Comparison of ENCODE assay signal across 28 cellular contexts in the genomic region with DNA sequence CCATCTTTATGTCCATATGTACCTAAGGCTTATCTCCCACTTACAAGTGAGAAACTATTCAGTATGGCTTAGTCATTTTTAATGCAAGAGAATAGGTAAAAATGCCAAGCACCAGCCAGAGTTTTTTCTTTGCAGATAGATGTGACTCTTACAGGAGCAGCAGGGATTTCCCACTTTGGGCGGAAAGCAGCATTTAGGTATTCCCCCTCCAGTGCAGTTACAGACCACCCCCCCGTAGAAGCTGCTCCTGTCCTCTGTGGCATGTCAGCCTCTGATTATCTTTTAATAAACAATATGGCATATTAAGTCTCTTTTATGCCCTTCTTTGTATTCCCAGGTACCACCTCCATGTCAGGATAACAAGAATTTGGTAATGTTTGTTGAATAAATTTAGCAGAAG. TPM values are rescaled to one million over a fixed set of nuclear protein-coding genes. Genes with fewer than 3 reads are reported as not detected.
DNase-seq lines count a peak whose midpoint lies in the region; ATAC-seq, FAIRE-seq and TF ChIP-seq lines count a peak whose summit lies in the region.
"Had no signal": no experiment of that assay in that cellular context is flagged by ENCODE, and none has a peak within 500 bp of the region (broad histone marks: within the 10 kb centered on the region; RNA-seq: fewer than 3 reads in every experiment).

No MANE protein-coding gene starts in this region.

- no peak overlapping the region for H3K4me3 ChIP-seq in naive thymus-derived CD4-positive, alpha-beta T cell (ENCODE audit: low read length)
- H3K4me3 ChIP-seq: GM23248, SJSA1 had no signal

- H3K4me1 ChIP-seq in naive thymus-derived CD4-positive, alpha-beta T cell (ENCODE audit: control insufficient read depth in 2 of 2, insufficient read depth in 2 of 2, low read length in 2 of 2) = no peaks in the 10 kb centered on the region
- H3K4me1 ChIP-seq: SJSA1 had no signal

- H3K4me3 Mint-ChIP-seq in stimulated activated naive B cell treated with anti-CD40 and anti-IgM and Interleukin-4, amounts not matched to agents 10 μg/mL and 1 μg/mL and 100 μg/mL, for 72 hours = peak overlapping the region in 1 of 2 donors; percentile 13
- H3K4me3 Mint-ChIP-seq in naive thymus-derived CD4-positive, alpha-beta T cell = no peak overlapping the region
- H3K4me3 Mint-ChIP-seq: CD4-positive, alpha-beta memory T cell; T-cell had no signal

- CTCF ChIA-PET in naive thymus-derived CD4-positive, alpha-beta T cell (lab: Charles Lee) = no interaction called here

- H3K27me3 Mint-ChIP-seq in stimulated activated naive B cell treated with anti-CD40 and anti-IgM and Interleukin-4, amounts not matched to agents 10 μg/mL and 1 μg/mL and 100 μg/mL, for 72 hours = no peaks in the 10 kb centered on the region
- H3K27me3 Mint-ChIP-seq in naive thymus-derived CD4-positive, alpha-beta T cell = peaks cover 0 to 23% (median 3%) of the 10 kb centered on the region in 5 donors
- H3K27me3 Mint-ChIP-seq: CD4-positive, alpha-beta memory T cell; T-cell had no signal

- POLR2A ChIA-PET in naive thymus-derived CD4-positive, alpha-beta T cell (lab: Charles Lee) = interaction anchor here (0.6 kb wide), 1 partner anchor 19 kb away, joined by 3 read pairs; no protein-coding TSS in a partner anchor

- no peaks in the 10 kb centered on the region for H3K9me3 ChIP-seq in naive thymus-derived CD4-positive, alpha-beta T cell (ENCODE audit: control insufficient read depth in 2 of 3, low read length in 3 of 3)
- H3K9me3 ChIP-seq: SJSA1 had no signal

- intact Hi-C loops in naive thymus-derived CD4-positive, alpha-beta T cell (cut with micrococcal nuclease) = no loop called here

- peak overlapping the region; percentile 62 for H3K27ac Mint-ChIP-seq in stimulated activated naive B cell treated with anti-CD40 and anti-IgM and Interleukin-4, amounts not matched to agents 10 μg/mL and 1 μg/mL and 100 μg/mL, for 72 hours
- no peak overlapping the region for H3K27ac Mint-ChIP-seq in naive thymus-derived CD4-positive, alpha-beta T cell
- H3K27ac Mint-ChIP-seq: CD4-positive, alpha-beta memory T cell; T-cell had no signal

- peaks cover 0 to 5% of the 10 kb centered on the region in 2 donors for H3K36me3 Mint-ChIP-seq in stimulated activated naive B cell treated with anti-CD40 and anti-IgM and Interleukin-4, amounts not matched to agents 10 μg/mL and 1 μg/mL and 100 μg/mL, for 72 hours
- H3K36me3 Mint-ChIP-seq in naive thymus-derived CD4-positive, alpha-beta T cell = peaks cover 0 to 13% (median 2%) of the 10 kb centered on the region in 5 donors

- no peaks in the 10 kb centered on the region for H3K9me3 Mint-ChIP-seq in stimulated activated naive B cell treated with anti-CD40 and anti-IgM and Interleukin-4, amounts not matched to agents 10 μg/mL and 1 μg/mL and 100 μg/mL, for 72 hours
- no peaks in the 10 kb centered on the region for H3K9me3 Mint-ChIP-seq in naive thymus-derived CD4-positive, alpha-beta T cell
- H3K9me3 Mint-ChIP-seq: CD4-positive, alpha-beta memory T cell; T-cell had no signal

- TF ChIP-seq POLR2A in GM12892 (IDR thresholded peaks at IDR 0.05; ENCODE audit: low read depth, low read length) = no peak

- H3K36me3 ChIP-seq in naive thymus-derived CD4-positive, alpha-beta T cell (ENCODE audit: control insufficient read depth in 2 of 3, insufficient read depth in 3 of 3, low read length in 3 of 3) = no peaks in the 10 kb centered on the region
- H3K36me3 ChIP-seq: SJSA1 had no signal

- peaks cover 9 to 10% of the 10 kb centered on the region in 2 donors for H3K4me1 Mint-ChIP-seq in stimulated activated naive B cell treated with anti-CD40 and anti-IgM and Interleukin-4, amounts not matched to agents 10 μg/mL and 1 μg/mL and 100 μg/mL, for 72 hours
- H3K4me1 Mint-ChIP-seq in naive thymus-derived CD4-positive, alpha-beta T cell = peaks cover 0 to 5% (median 0%) of the 10 kb centered on the region in 7 donors
- H3K4me1 Mint-ChIP-seq: CD4-positive, alpha-beta memory T cell; T-cell had no signal

- no peak overlapping the region for H3K27ac ChIP-seq in naive thymus-derived CD4-positive, alpha-beta T cell (ENCODE audit: low read depth, low read length)
- H3K27ac ChIP-seq: GM23248, SJSA1 had no signal

- peak; percentile 57 for ATAC-seq in GM18511 (IDR thresholded peaks at IDR 0.05; ENCODE audit: unreplicated experiment)
- peak; percentile 71 to 96 for ATAC-seq in stimulated activated naive B cell treated with anti-CD40 and anti-IgM and Interleukin-4, amounts not matched to agents 10 μg/mL and 1 μg/mL and 100 μg/mL, for 72 hours (replicated peaks)
- no peak for ATAC-seq in naive thymus-derived CD4-positive, alpha-beta T cell
- ATAC-seq: HepG2, T-cell had no signal

- H3K27me3 ChIP-seq in naive thymus-derived CD4-positive, alpha-beta T cell (ENCODE audit: control insufficient read depth in 2 of 2, insufficient read depth in 2 of 2, low read length in 2 of 2) = no peaks in the 10 kb centered on the region
- H3K27me3 ChIP-seq: SJSA1 had no signal

- DNase-seq in GM12892 (ENCODE audit: insufficient read length) = no peak
- DNase-seq in NCI-H524 treated with DMSO at 0.1 percent for 48 hours (lab: John Stamatoyannopoulos, UW) = peak; percentile 13
- no peak for DNase-seq in stimulated activated naive B cell treated with anti-CD40 and anti-IgM and Interleukin-4, amounts not matched to agents 10 μg/mL and 1 μg/mL and 100 μg/mL, for 72 hours
- no peak for DNase-seq in naive thymus-derived CD4-positive, alpha-beta T cell
- DNase-seq in UCSD-AML1 (lab: John Stamatoyannopoulos, UW; ENCODE audit: unreplicated experiment) = no peak
- DNase-seq in epidermal melanocyte (ENCODE audit: insufficient read length, low spot score) = no peak
- DNase-seq: C1 segment of cervical spinal cord; CD4-positive, alpha-beta memory T cell; COR-L47; DMS79 treated with DMSO at 0.1 percent for 48 hours; GF-D8; GM23248; H7; MV-4-11; NCI-H1105; NCI-H1436 treated with DMSO at 0.1 percent for 48 hours; NCI-H187 treated with DMSO at 0.1 percent for 48 hours; NCI-H2171 treated with DMSO at 0.1 percent for 48 hours; NCI-H345; NCI-H526; NCI-H82; NK-92 treated with Interleukin-12 subunit alpha and Interleukin-12 subunit beta, amount 100 ng/mL, for 24 hours; Right ventricle myocardium superior; RPMI8226; T-cell had no signal

- peak; percentile 91 for FAIRE-seq in GM12892 (lab: Jason Lieb, UNC)
- FAIRE-seq: HepG2 had no signal

RNA-seq across cellular contexts. Expression of gene USPL1, which starts 24.7 kb away (rescaled TPM):
- 9.3 TPM for polyA plus RNA-seq in GM12892 (2012; ENCODE audit: missing spikeins)
- total RNA-seq in naive thymus-derived CD4-positive, alpha-beta T cell = 10 to 100 TPM; 22.4 to 34.7 (median 30.4) TPM
- polyA plus RNA-seq in naive thymus-derived CD4-positive, alpha-beta T cell = 10 to 100 TPM; 17.4 to 21.9 TPM
